ENCODE assay signal across 27 cellular contexts in the genomic region with DNA sequence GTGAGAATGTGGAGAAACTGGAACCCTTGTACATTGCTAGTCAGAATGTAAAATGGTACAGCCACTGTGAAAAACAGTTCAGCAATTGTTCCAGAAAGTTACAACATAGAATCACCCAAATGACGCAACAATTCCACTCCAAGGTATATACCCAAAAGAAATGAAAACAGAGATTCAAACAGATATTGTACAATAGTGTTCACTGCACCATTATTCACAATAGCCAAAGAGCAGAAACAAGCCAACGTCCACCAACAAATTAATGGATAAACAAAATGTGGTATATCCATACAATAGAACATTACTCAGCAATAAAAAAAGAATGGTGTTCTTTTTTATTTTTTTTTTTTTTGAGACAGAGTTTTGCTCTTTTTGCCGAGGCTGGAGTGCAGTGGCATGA. TPM values are rescaled to one million over a fixed set of nuclear protein-coding genes. Genes with fewer than 3 reads are reported as not detected.
DNase-seq lines count a peak whose midpoint lies in the region; ATAC-seq, FAIRE-seq and TF ChIP-seq lines count a peak whose summit lies in the region.
"Had no signal": no experiment of that assay in that cellular context is flagged by ENCODE, and none has a peak within 500 bp of the region (broad histone marks: within the 10 kb centered on the region; RNA-seq: fewer than 3 reads in every experiment).

No MANE protein-coding gene starts in this region.

- peaks cover 5% of the 10 kb centered on the region; the same call in 1 of the 2 replicates for H3K9me3 ChIP-seq in HepG2 (ENCODE audit: low read length)
- H3K9me3 ChIP-seq: MG63, SJSA1, upper lobe of left lung had no signal

- DNase-seq in HL-60 (ENCODE audit: low read depth in 1 of 2, low spot score in 1 of 2) (peak; percentile 14 to 45), MV-4-11 (lab: John Stamatoyannopoulos, UW) (peak; percentile 56), cardiac fibroblast (ENCODE audit: low read depth in 2 of 2) (peak; percentile 33 to 72), HepG2 (ENCODE audit: low spot score) (peak; percentile 63), NCI-H446 treated with DMSO at 0.1 percent for 48 hours (lab: John Stamatoyannopoulos, UW) (no peak), DMS53 treated with DMSO at 0.1 percent for 48 hours (lab: John Stamatoyannopoulos, UW; ENCODE audit: unreplicated experiment) (no peak)
- DNase-seq: activated CD4-positive, CD25-positive, alpha-beta regulatory T cell; activated CD8-positive, alpha-beta memory T cell treated with anti-CD3 and anti-CD28 coated beads, Interleukin-2, amount 10 ng/mL, durations not matched to agents 7 days and 5 days; activated gamma-delta T cell treated with Interleukin-2 at 50 U/mL for 16 hours; activated naive CD8-positive, alpha-beta T cell treated with anti-CD3 and anti-CD28 coated beads, Interleukin-2, amount 10 ng/mL, durations not matched to agents 7 days and 5 days; activated T-cell treated with anti-CD3 and anti-CD28 coated beads, Interleukin-2, amount 50 U/mL, for 4 hours; DMS79; hippocampal formation; KG1; MG63; NCI-H1436 treated with DMSO at 0.1 percent for 48 hours; NCI-H2081 treated with DMSO at 0.1 percent for 48 hours; NCI-H226; nephron progenitor cell; stimulated activated naive B cell treated with anti-CD40 and anti-IgM and Interleukin-4, amounts not matched to agents 10 μg/mL and 1 μg/mL and 100 μg/mL, for 72 hours; substantia nigra; upper lobe of left lung had no signal

- ATAC-seq in HepG2 (no peak), GM21390 (IDR thresholded peaks at IDR 0.05; ENCODE audit: unreplicated experiment) (no peak)
- ATAC-seq: activated CD8-positive, alpha-beta memory T cell treated with anti-CD3 and anti-CD28 coated beads, Interleukin-2, amount 10 ng/mL, durations not matched to agents 7 days and 5 days; activated T-cell treated with anti-CD3 and anti-CD28 coated beads, Interleukin-2, amount 50 U/mL, for 4 hours; esophagus mucosa; GM23338; stimulated activated naive B cell treated with anti-CD40 and anti-IgM and Interleukin-4, amounts not matched to agents 10 μg/mL and 1 μg/mL and 100 μg/mL, for 72 hours had no signal

- TF ChIP-seq CTCF in HL-60 (IDR thresholded peaks at IDR 0.05; ENCODE audit: insufficient read depth, low read length) (no peak), cardiac fibroblast (IDR thresholded peaks at IDR 0.05; ENCODE audit: low read depth, low read length) (no peak), HepG2 (CRISPR knock-in tag; IDR thresholded peaks at IDR 0.05) (no peak)

- POLR2A ChIA-PET in HepG2 (lab: Yijun Ruan, JAX), result no interaction called here

- no peak for TF ChIP-seq RAD21 in HepG2 (CRISPR knock-in tag; IDR thresholded peaks at IDR 0.05)

- H3K27ac ChIP-seq in HL-60 (replicated peaks), result no peak overlapping the region
- H3K27ac ChIP-seq in HepG2 (ENCODE audit: extremely low read length, insufficient read depth, low read length), result no peak overlapping the region
- H3K27ac ChIP-seq: SJSA1, upper lobe of left lung had no signal

- peaks cover 1 to 4% of the 10 kb centered on the region in 2 experiments; a peak in 1 of 5 replicates for H3K36me3 ChIP-seq in HepG2 (replicated peaks in 1 of 2; ENCODE audit: control insufficient read depth in 1 of 2, insufficient read depth in 2 of 2, low read length in 2 of 2)
- H3K36me3 ChIP-seq: upper lobe of left lung had no signal

- 0 out of 2 replicates have a peak, but pooled peaks cover 7% of the 10 kb centered on the region for H4K20me1 ChIP-seq in HepG2 (ENCODE audit: insufficient read depth, low read length)

- no TSS peak for BruUV-seq in HepG2 (replicated peaks; lab: Mats Ljungman, UMichigan)

- WGBS in HepG2 (ENCODE audit: low lambda C conversion rate), result 90% methylated on average over 3 of the region's 3 CpGs

- H3K9ac ChIP-seq in HepG2 (ENCODE audit: insufficient read depth, low read depth, low read length), result no peak overlapping the region

- intact Hi-C loops in HepG2 (cut with micrococcal nuclease; ENCODE audit: unreplicated experiment), result no loop called here

- CTCF ChIA-PET in HepG2 (lab: Yijun Ruan, JAX; ENCODE audit: low intra/inter-chr PET ratio, low total read pairs), result no interaction called here

- peaks cover 93% of the 10 kb centered on the region for H3K79me2 ChIP-seq in HepG2 (ENCODE audit: insufficient read depth, low read length)

- in situ Hi-C loops in HepG2 (cut with HindIII; ENCODE audit: extremely low pct_ligation_motif_present, low pct_unique_long_range_greater_than_20kb), result no loop called here

- H3K27me3 ChIP-seq in HL-60 (ENCODE audit: insufficient read depth, poor library complexity, severe bottlenecking) (no peaks in the 10 kb centered on the region), HepG2 (ENCODE audit: control insufficient read depth in 1 of 2, insufficient read depth in 2 of 2, low read length in 2 of 2) (no peaks in the 10 kb centered on the region)
- H3K27me3 ChIP-seq: MG63, SJSA1, upper lobe of left lung had no signal

- no peak overlapping the region for H3K4me3 ChIP-seq in HL-60 (replicated peaks; ENCODE audit: insufficient read depth, low read length)
- H3K4me3 ChIP-seq in cardiac fibroblast (replicated peaks in 1 of 2; ENCODE audit: low read depth in 2 of 2, low read length in 2 of 2), result no peak overlapping the region
- no peak overlapping the region for H3K4me3 ChIP-seq in HepG2 (replicated peaks in 1 of 3; ENCODE audit: insufficient read depth in 1 of 3, low read depth in 2 of 3, low read length in 3 of 3)
- H3K4me3 ChIP-seq: GM23338, MG63, SJSA1, upper lobe of left lung had no signal

- no peak overlapping the region for H2AFZ ChIP-seq in HepG2 (ENCODE audit: low read length)
- H2AFZ ChIP-seq: GM23338 had no signal

- H3K4me2 ChIP-seq in HepG2 (ENCODE audit: low read depth, low read length), result no peak overlapping the region
- H3K4me2 ChIP-seq: GM23338 had no signal

- H3K4me1 ChIP-seq in HepG2 (ENCODE audit: insufficient read depth, low read length), result peaks cover 15% of the 10 kb centered on the region; the same call in 1 of the 2 replicates

- TF ChIP-seq EP300 in HepG2 (IDR thresholded peaks at IDR 0.05; ENCODE audit: low read depth in 2 of 2, low read length in 2 of 2), result 0 out of 4 replicates have a peak, but pooled peaks of 1 of the 2 experiments have one; percentile 31
- TF ChIP-seq EP300 in HepG2 (CRISPR knock-in tag; IDR thresholded peaks at IDR 0.05; ENCODE audit: borderline replicate concordance), result no peak

- FAIRE-seq in HepG2 (lab: Jason Lieb, UNC), result peak; percentile 71
- FAIRE-seq: astrocyte had no signal

- no peak for TF ChIP-seq POLR2A in HepG2 (IDR thresholded peaks at IDR 0.05; ENCODE audit: insufficient read depth in 1 of 2, low read depth in 2 of 2, low read length in 2 of 2)

TF ChIP-seq in HepG2, 621 proteins besides CTCF, POLR2A, EP300 and RAD21 (continues in another document):
- 0 out of 2 replicates have a peak, but pooled peaks have one; percentile 28 for TF ChIP-seq ZNF331 (CRISPR knock-in tag; IDR thresholded peaks at IDR 0.05)
- peak; percentile 78; the same call in 1 of the 2 replicates for TF ChIP-seq TRIM24 (CRISPR knock-in tag; IDR thresholded peaks at IDR 0.05)
- TF ChIP-seq ZFP41 (CRISPR knock-in tag; IDR thresholded peaks at IDR 0.05; ENCODE audit: borderline replicate concordance), result no peak
- TF ChIP-seq ZNF512 (CRISPR knock-in tag; IDR thresholded peaks at IDR 0.05), result no peak
- TF ChIP-seq SMC3 (IDR thresholded peaks at IDR 0.05; ENCODE audit: low read length), result peak; percentile 3; the same call in 1 of the 2 replicates
- peak; percentile 11 to 49; a peak in 2 of 4 replicates for TF ChIP-seq MAFK (conservative IDR thresholded peaks at IDR 0.05 in 1 of 2, IDR thresholded peaks at IDR 0.05 in 1 of 2; ENCODE audit: low read length in 2 of 2)
- 0 out of 2 replicates have a peak, but pooled peaks have one; percentile 23 for TF ChIP-seq ZNF12 (CRISPR knock-in tag; IDR thresholded peaks at IDR 0.05)
- TF ChIP-seq ZSCAN25 (CRISPR knock-in tag; IDR thresholded peaks at IDR 0.05), result no peak
- no peak for TF ChIP-seq ZNF724P (CRISPR knock-in tag; IDR thresholded peaks at IDR 0.05; ENCODE audit: borderline replicate concordance)

RNA-seq across cellular contexts. Expression of gene CLASP1, which starts 10.9 kb away (rescaled TPM):
- total RNA-seq in HepG2 (2016; rRNA removed; fragmentation: Illumina TruSeq; extraction: Trizol), result 47.9 and 63.6 TPM in 2 replicates
- total RNA-seq in HepG2 (2016; cell fraction: cytosol; rRNA removed; fragmentation: Illumina TruSeq; extraction: Trizol; ENCODE audit: low read depth), result 24.7 and 26.3 TPM in 2 replicates
- total RNA-seq in HepG2 (2016; cell fraction: insoluble cytoplasmic fraction; rRNA removed; fragmentation: Illumina TruSeq; extraction: Trizol), result 46.4 and 58.7 TPM in 2 replicates
- total RNA-seq in HepG2 (2016; cell fraction: membrane; rRNA removed; fragmentation: Illumina TruSeq; extraction: Trizol), result 21.5 and 29.4 TPM in 2 replicates
- 111 and 117 TPM in 2 replicates for total RNA-seq in HepG2 (2016; cell fraction: nucleus; rRNA removed; fragmentation: Illumina TruSeq; extraction: Trizol)
- 9.4 and 11.7 TPM in 2 replicates for polyA plus RNA-seq in HepG2 (2011; rRNA removed)
- polyA plus RNA-seq in HepG2 (2011; cell fraction: cytosol; rRNA removed), result 4.0 and 4.5 TPM in 2 replicates
- 52.6 and 54.9 TPM in 2 replicates for polyA plus RNA-seq in HepG2 (2011; cell fraction: nucleus; rRNA removed)
- 33.3 and 40.1 TPM in 2 replicates for polyA plus RNA-seq in HepG2 (2012)
- 0.78 and 1.2 TPM in 2 replicates for polyA plus RNA-seq in HepG2 (2016; cell fraction: cytosol; fragmentation: Illumina TruSeq; extraction: Trizol; ENCODE audit: low read depth)
- 21.9 and 26.0 TPM in 2 replicates for polyA plus RNA-seq in HepG2 (2016; cell fraction: insoluble cytoplasmic fraction; fragmentation: Illumina TruSeq; extraction: Trizol; ENCODE audit: low read depth)
- polyA plus RNA-seq in HepG2 (2016; cell fraction: membrane; fragmentation: Illumina TruSeq; extraction: Trizol; ENCODE audit: low read depth), result 3.2 and 4.0 TPM in 2 replicates
- 56.7 and 58.9 TPM in 2 replicates for polyA plus RNA-seq in HepG2 (2016; cell fraction: nucleus; fragmentation: Illumina TruSeq; extraction: Trizol; ENCODE audit: insufficient read depth, low read depth)
- 22.8 and 49.1 TPM in 2 replicates for polyA minus RNA-seq in HepG2 (2011; rRNA and poly(A)+ RNA removed; ENCODE audit: low replicate concordance)
- 20.9 and 21.4 TPM in 2 replicates for polyA minus RNA-seq in HepG2 (2011; cell fraction: cytosol; rRNA and poly(A)+ RNA removed)
- polyA minus RNA-seq in HepG2 (2011; cell fraction: nucleus; rRNA and poly(A)+ RNA removed), result 240 and 255 TPM in 2 replicates

Comparison
In these comparisons a context has a peak if more than half of its experiments do, and no peak if none do; other contexts are left out.
1. DNase-seq: peak in HL-60 (2 of 2), MV-4-11 (single experiment), cardiac fibroblast (2 of 2) and HepG2 (single experiment); none in NCI-H446 treated with DMSO at 0.1 percent for 48 hours (single experiment) and DMS53 treated with DMSO at 0.1 percent for 48 hours (single experiment).